In genomic region chr2:234495801-234496441, GRCh38 we compare ENCODE assay signal across 8 cellular contexts. TPM values are rescaled to one million over a fixed set of nuclear protein-coding genes. Genes with fewer than 3 reads are reported as not detected.
DNase-seq lines count a peak whose midpoint lies in the region; FAIRE-seq and TF ChIP-seq lines count a peak whose summit lies in the region.

No MANE protein-coding gene starts in this region.

- H3K9me3 Mint-ChIP-seq in astrocyte (ENCODE audit: unreplicated experiment) = no peaks in the 10 kb centered on the region
- H3K9me3 Mint-ChIP-seq in immature natural killer cell = peaks cover 0 to 16% (median 5%) of the 10 kb centered on the region in 6 donors

- H3K4me1 ChIP-seq in astrocyte (ENCODE audit: insufficient read depth, low read length) = peaks cover 20% of the 10 kb centered on the region

- no peaks in the 10 kb centered on the region for H3K27me3 ChIP-seq in astrocyte (ENCODE audit: insufficient read depth, low read length)

- peak overlapping the region; percentile 42 for H2AFZ ChIP-seq in astrocyte (ENCODE audit: low read depth, low read length)

- H3K9me3 ChIP-seq in astrocyte (ENCODE audit: insufficient read depth, low read depth, low read length) = no peaks in the 10 kb centered on the region

- peak; percentile 55 for DNase-seq in activated CD4-positive, alpha-beta T cell treated with anti-CD3 and anti-CD28 coated beads for 48 hours
- DNase-seq in activated CD4-positive, alpha-beta T cell treated with anti-CD3 and anti-CD28 coated beads for 1 hour = no peak
- DNase-seq in NCI-H146 treated with DMSO at 0.1 percent for 48 hours (lab: John Stamatoyannopoulos, UW; ENCODE audit: unreplicated experiment) (peak; percentile 18), astrocyte (ENCODE audit: low read depth) (peak; percentile 20), immature natural killer cell (no peak), SKM-1 (lab: John Stamatoyannopoulos, UW; ENCODE audit: unreplicated experiment) (no peak), iPS-NIHi7 (ENCODE audit: extremely low spot score) (no peak)
- peak; percentile 65 for DNase-seq in stimulated activated CD8-positive, alpha-beta memory T cell treated with anti-CD3 and anti-CD28 coated beads, Interleukin-4, amount 100 ng/mL, for 48 hours

- peaks cover 2% of the 10 kb centered on the region for H3K36me3 ChIP-seq in astrocyte (ENCODE audit: insufficient read depth, low read length)

- peaks cover 2% of the 10 kb centered on the region for H3K36me3 Mint-ChIP-seq in astrocyte (ENCODE audit: low read depth, unreplicated experiment)
- peaks cover 43 to 52% (median 49%) of the 10 kb centered on the region in 3 donors for H3K36me3 Mint-ChIP-seq in immature natural killer cell

- no peaks in the 10 kb centered on the region for H3K27me3 Mint-ChIP-seq in astrocyte (ENCODE audit: low read depth, unreplicated experiment)
- H3K27me3 Mint-ChIP-seq in immature natural killer cell (ENCODE audit: low read depth in 3 of 3) = peaks cover 42 to 57% (median 54%) of the 10 kb centered on the region in 3 donors

- H4K20me1 ChIP-seq in astrocyte (ENCODE audit: insufficient read depth, low read length) = peaks cover 53% of the 10 kb centered on the region

- peak overlapping the region; percentile 89 for H3K4me2 ChIP-seq in astrocyte (ENCODE audit: low read length)

- peak overlapping the region; percentile 96 for H3K4me3 Mint-ChIP-seq in astrocyte (ENCODE audit: unreplicated experiment)
- H3K4me3 Mint-ChIP-seq in immature natural killer cell = peak overlapping the region; percentile 98 to 100 (median 100)

- H3K4me3 ChIP-seq in astrocyte (ENCODE audit: insufficient read depth, low read depth, low read length) = peak overlapping the region; percentile 91

- peak overlapping the region; percentile 91 for H3K27ac ChIP-seq in astrocyte (ENCODE audit: low read depth, low read length)

- H3K79me2 ChIP-seq in astrocyte (ENCODE audit: insufficient read depth, low read length) = peaks cover 55% of the 10 kb centered on the region

- no peak for TF ChIP-seq CTCF in astrocyte (IDR thresholded peaks at IDR 0.05; ENCODE audit: insufficient read depth, low read depth, low read length)

- peak overlapping the region; percentile 99 for H3K9ac ChIP-seq in astrocyte (ENCODE audit: low read length)

- FAIRE-seq in astrocyte (lab: Jason Lieb, UNC) = no peak

- H3K27ac Mint-ChIP-seq in astrocyte (ENCODE audit: unreplicated experiment) (peak overlapping the region; percentile 98), immature natural killer cell (peak overlapping the region; percentile 98 to 100 (median 100))

- peaks cover 11% of the 10 kb centered on the region for H3K4me1 Mint-ChIP-seq in astrocyte (ENCODE audit: low read depth, unreplicated experiment)
- H3K4me1 Mint-ChIP-seq in immature natural killer cell = peaks cover 54 to 55% of the 10 kb centered on the region in 2 donors

RNA-seq across cellular contexts. Expression of gene ARL4C, which starts 1.0 kb away (rescaled TPM):
- 59.3 and 70.7 TPM in 2 replicates for total RNA-seq in astrocyte
- 100 to 1,000 TPM; 196 to 245 (median 243) TPM for polyA plus RNA-seq in immature natural killer cell

Comparison
In these comparisons a context has a peak if more than half of its experiments do, and no peak if none do; other contexts are left out.
1. DNase-seq: peak in activated CD4-positive, alpha-beta T cell treated with anti-CD3 and anti-CD28 coated beads for 48 hours (single experiment), NCI-H146 treated with DMSO at 0.1 percent for 48 hours (single experiment), astrocyte (single experiment) and stimulated activated CD8-positive, alpha-beta memory T cell treated with anti-CD3 and anti-CD28 coated beads, Interleukin-4, amount 100 ng/mL, for 48 hours (single experiment); none in activated CD4-positive, alpha-beta T cell treated with anti-CD3 and anti-CD28 coated beads for 1 hour (single experiment), immature natural killer cell (0 of 3), SKM-1 (single experiment) and iPS-NIHi7 (single experiment).